In the genomic region with DNA sequence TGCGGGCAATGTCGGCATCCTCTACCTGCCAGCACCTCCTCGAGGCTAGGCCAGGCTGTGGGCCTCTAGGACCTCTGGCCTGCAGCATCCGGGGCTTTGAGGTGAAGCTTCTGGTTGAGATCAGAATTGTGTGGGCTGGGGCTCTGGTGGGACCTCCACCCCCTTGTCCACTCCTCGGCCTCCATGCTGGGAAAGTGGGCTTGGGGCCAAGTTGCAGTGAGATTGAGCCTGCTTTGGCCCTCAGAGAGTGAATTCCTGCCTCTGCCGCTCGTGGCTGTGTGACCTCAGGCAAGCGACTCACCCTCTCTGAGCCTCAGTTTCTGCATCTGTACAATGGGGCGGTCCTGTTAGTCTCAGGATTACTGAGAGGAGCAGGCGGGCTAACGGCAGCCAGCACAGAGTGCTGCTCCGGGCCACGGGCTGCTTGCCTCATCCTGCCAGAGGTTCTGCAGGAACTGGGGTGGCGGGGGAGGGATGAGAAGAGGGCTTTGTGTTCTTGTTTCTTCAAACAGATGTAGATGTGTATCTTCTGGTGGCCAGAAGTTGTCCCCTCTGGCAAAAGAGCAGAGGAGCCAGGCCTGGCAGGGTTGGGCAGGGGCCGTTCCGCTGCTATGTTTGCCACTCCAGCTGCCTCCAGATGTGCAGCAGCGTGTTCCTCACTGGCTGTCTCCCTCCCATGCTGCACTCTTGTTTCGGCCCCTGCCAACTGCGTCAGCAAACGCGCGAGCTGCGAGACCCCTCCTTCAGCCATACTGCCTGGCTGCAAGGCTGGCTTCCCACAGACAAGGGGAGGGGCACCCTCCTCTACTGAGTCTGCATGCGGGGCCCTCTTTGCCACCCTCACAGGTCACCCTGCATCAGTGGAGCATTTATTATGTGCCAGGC, we compare ENCODE assay signal across 1 cellular context.
TF ChIP-seq lines count a peak whose summit lies in the region.

No MANE protein-coding gene starts in this region.

TF ChIP-seq in SK-N-SH, 30 proteins besides CTCF, POLR2A, EP300 and RAD21 (continued from another document):
- TF ChIP-seq, protein P1, sequence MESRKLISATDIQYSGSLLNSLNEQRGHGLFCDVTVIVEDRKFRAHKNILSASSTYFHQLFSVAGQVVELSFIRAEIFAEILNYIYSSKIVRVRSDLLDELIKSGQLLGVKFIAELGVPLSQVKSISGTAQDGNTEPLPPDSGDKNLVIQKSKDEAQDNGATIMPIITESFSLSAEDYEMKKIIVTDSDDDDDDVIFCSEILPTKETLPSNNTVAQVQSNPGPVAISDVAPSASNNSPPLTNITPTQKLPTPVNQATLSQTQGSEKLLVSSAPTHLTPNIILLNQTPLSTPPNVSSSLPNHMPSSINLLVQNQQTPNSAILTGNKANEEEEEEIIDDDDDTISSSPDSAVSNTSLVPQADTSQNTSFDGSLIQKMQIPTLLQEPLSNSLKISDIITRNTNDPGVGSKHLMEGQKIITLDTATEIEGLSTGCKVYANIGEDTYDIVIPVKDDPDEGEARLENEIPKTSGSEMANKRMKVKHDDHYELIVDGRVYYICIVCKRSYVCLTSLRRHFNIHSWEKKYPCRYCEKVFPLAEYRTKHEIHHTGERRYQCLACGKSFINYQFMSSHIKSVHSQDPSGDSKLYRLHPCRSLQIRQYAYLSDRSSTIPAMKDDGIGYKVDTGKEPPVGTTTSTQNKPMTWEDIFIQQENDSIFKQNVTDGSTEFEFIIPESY (IDR thresholded peaks at IDR 0.05; ENCODE audit: borderline replicate concordance, low read depth): no peak
- TF ChIP-seq JUND (IDR thresholded peaks at IDR 0.05): no peak
- TF ChIP-seq, protein P2, sequence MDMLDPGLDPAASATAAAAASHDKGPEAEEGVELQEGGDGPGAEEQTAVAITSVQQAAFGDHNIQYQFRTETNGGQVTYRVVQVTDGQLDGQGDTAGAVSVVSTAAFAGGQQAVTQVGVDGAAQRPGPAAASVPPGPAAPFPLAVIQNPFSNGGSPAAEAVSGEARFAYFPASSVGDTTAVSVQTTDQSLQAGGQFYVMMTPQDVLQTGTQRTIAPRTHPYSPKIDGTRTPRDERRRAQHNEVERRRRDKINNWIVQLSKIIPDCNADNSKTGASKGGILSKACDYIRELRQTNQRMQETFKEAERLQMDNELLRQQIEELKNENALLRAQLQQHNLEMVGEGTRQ (IDR thresholded peaks at IDR 0.05; ENCODE audit: borderline replicate concordance, low read depth, low read length): no peak
- no peak for TF ChIP-seq MEF2A (IDR thresholded peaks at IDR 0.05; ENCODE audit: borderline replicate concordance, low read depth)
- no peak for TF ChIP-seq ELF1 (IDR thresholded peaks at IDR 0.05)
- TF ChIP-seq RCOR1 (IDR thresholded peaks at IDR 0.05; ENCODE audit: low read length): peak; percentile 60
- TF ChIP-seq, protein P3, sequence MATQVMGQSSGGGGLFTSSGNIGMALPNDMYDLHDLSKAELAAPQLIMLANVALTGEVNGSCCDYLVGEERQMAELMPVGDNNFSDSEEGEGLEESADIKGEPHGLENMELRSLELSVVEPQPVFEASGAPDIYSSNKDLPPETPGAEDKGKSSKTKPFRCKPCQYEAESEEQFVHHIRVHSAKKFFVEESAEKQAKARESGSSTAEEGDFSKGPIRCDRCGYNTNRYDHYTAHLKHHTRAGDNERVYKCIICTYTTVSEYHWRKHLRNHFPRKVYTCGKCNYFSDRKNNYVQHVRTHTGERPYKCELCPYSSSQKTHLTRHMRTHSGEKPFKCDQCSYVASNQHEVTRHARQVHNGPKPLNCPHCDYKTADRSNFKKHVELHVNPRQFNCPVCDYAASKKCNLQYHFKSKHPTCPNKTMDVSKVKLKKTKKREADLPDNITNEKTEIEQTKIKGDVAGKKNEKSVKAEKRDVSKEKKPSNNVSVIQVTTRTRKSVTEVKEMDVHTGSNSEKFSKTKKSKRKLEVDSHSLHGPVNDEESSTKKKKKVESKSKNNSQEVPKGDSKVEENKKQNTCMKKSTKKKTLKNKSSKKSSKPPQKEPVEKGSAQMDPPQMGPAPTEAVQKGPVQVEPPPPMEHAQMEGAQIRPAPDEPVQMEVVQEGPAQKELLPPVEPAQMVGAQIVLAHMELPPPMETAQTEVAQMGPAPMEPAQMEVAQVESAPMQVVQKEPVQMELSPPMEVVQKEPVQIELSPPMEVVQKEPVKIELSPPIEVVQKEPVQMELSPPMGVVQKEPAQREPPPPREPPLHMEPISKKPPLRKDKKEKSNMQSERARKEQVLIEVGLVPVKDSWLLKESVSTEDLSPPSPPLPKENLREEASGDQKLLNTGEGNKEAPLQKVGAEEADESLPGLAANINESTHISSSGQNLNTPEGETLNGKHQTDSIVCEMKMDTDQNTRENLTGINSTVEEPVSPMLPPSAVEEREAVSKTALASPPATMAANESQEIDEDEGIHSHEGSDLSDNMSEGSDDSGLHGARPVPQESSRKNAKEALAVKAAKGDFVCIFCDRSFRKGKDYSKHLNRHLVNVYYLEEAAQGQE (IDR thresholded peaks at IDR 0.05; ENCODE audit: low read depth, low read length): no peak
- no peak for TF ChIP-seq YY1 (IDR thresholded peaks at IDR 0.05; ENCODE audit: low read depth)
- TF ChIP-seq RFX5 (IDR thresholded peaks at IDR 0.05; ENCODE audit: low read length): no peak
- no peak for TF ChIP-seq NRF1 (IDR thresholded peaks at IDR 0.05; ENCODE audit: low read depth, low read length)
- TF ChIP-seq FOSL2 (IDR thresholded peaks at IDR 0.05; ENCODE audit: borderline replicate concordance, low read depth): no peak
- TF ChIP-seq GATA2 (CRISPR knock-in tag; IDR thresholded peaks at IDR 0.05): peak; percentile 75
- no peak for TF ChIP-seq RXRA (IDR thresholded peaks at IDR 0.05; ENCODE audit: borderline replicate concordance, low read depth)
- TF ChIP-seq CHD2 (IDR thresholded peaks at IDR 0.05; ENCODE audit: low read length, partially characterized antibody): peak; percentile 56
- TF ChIP-seq FOXM1 (IDR thresholded peaks at IDR 0.05; ENCODE audit: low read depth): no peak
- TF ChIP-seq TCF12 (IDR thresholded peaks at IDR 0.05): no peak
- TF ChIP-seq GABPA (IDR thresholded peaks at IDR 0.05; ENCODE audit: low read depth): no peak
- no peak for TF ChIP-seq SMC3 (IDR thresholded peaks at IDR 0.05; ENCODE audit: low read depth, low read length)
- TF ChIP-seq MXI1 (IDR thresholded peaks at IDR 0.05; ENCODE audit: low read depth, low read length): no peak
- no peak for TF ChIP-seq TEAD4 (IDR thresholded peaks at IDR 0.05; ENCODE audit: borderline replicate concordance, insufficient read depth)
- TF ChIP-seq, protein P4, sequence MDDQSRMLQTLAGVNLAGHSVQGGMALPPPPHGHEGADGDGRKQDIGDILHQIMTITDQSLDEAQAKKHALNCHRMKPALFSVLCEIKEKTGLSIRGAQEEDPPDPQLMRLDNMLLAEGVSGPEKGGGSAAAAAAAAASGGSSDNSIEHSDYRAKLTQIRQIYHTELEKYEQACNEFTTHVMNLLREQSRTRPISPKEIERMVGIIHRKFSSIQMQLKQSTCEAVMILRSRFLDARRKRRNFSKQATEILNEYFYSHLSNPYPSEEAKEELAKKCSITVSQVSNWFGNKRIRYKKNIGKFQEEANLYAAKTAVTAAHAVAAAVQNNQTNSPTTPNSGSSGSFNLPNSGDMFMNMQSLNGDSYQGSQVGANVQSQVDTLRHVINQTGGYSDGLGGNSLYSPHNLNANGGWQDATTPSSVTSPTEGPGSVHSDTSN (IDR thresholded peaks at IDR 0.05): no peak
- TF ChIP-seq FOXJ3 (CRISPR knock-in tag; IDR thresholded peaks at IDR 0.05): 0 out of 2 replicates have a peak, but pooled peaks have one; percentile 43
TF ChIP-seq in SK-N-SH: peak in this region for 4.
